Comparison of ENCODE assay signal across 19 cellular contexts in genomic region chr1:22625262-22625925, GRCh38. TPM values are rescaled to one million over a fixed set of nuclear protein-coding genes. Genes with fewer than 3 reads are reported as not detected.
DNase-seq lines count a peak whose midpoint lies in the region; ATAC-seq and TF ChIP-seq lines count a peak whose summit lies in the region.
"Had no signal": no experiment of that assay in that cellular context is flagged by ENCODE, and none has a peak within 500 bp of the region (broad histone marks: within the 10 kb centered on the region; RNA-seq: fewer than 3 reads in every experiment).

No MANE protein-coding gene starts in this region.

- no peak overlapping the region for H3K23ac ChIP-seq in mesendoderm (ENCODE audit: low read length)

- H2BK15ac ChIP-seq in mesendoderm (replicated peaks; ENCODE audit: low read depth) = no peak overlapping the region

- no TSS peak for BruUV-seq in PC-3 (replicated peaks; lab: Mats Ljungman, UMichigan)

- no peak overlapping the region for H3K4ac ChIP-seq in mesendoderm (ENCODE audit: low read depth, low read length)

- H2BK5ac ChIP-seq in mesendoderm (ENCODE audit: low read length) = no peak overlapping the region

- H2AFZ ChIP-seq in PC-3 (ENCODE audit: low read length) (no peak overlapping the region), smooth muscle cell (ENCODE audit: low read depth) (no peak overlapping the region)

- no peak overlapping the region for H3K4me2 ChIP-seq in PC-3 (ENCODE audit: low read length)
- no peak overlapping the region for H3K4me2 ChIP-seq in mesendoderm (ENCODE audit: low read length)
- H3K4me2 ChIP-seq in smooth muscle cell = no peak overlapping the region
- H3K4me2 ChIP-seq: KMS-11 had no signal

- H3K36me3 ChIP-seq in PC-3 (ENCODE audit: low read depth, low read length) (no peaks in the 10 kb centered on the region), mesendoderm (ENCODE audit: control insufficient read depth, insufficient read depth, low read length) (no peaks in the 10 kb centered on the region), smooth muscle cell (ENCODE audit: low read depth) (no peaks in the 10 kb centered on the region)
- H3K36me3 ChIP-seq: HAP-1, WERI-Rb-1 had no signal

- POLR2A ChIA-PET in PC-3 (lab: Charles Lee; ENCODE audit: unreplicated experiment) = no interaction called here

- no peaks in the 10 kb centered on the region for H3K4me1 ChIP-seq in PC-3 (ENCODE audit: insufficient read depth, low read length)
- peaks cover 4% of the 10 kb centered on the region for H3K4me1 ChIP-seq in mesendoderm (ENCODE audit: control insufficient read depth, low read depth, low read length)
- H3K4me1 ChIP-seq in smooth muscle cell (ENCODE audit: low read depth) = no peaks in the 10 kb centered on the region
- H3K4me1 ChIP-seq: HAP-1 had no signal

- no peaks in the 10 kb centered on the region for H3K79me1 ChIP-seq in mesendoderm (ENCODE audit: low read length)

- H3K9ac ChIP-seq in PC-3 (ENCODE audit: low read length) (no peak overlapping the region), mesendoderm (ENCODE audit: low read length) (no peak overlapping the region), smooth muscle cell (ENCODE audit: low read depth) (no peak overlapping the region)
- H3K9ac ChIP-seq: KMS-11 had no signal

- intact Hi-C loops in PC-3 (cut with micrococcal nuclease) = no loop called here

- H4K5ac ChIP-seq in mesendoderm (ENCODE audit: low read length) = no peak overlapping the region

- ATAC-seq in PC-3 (no peak), HG02938 (IDR thresholded peaks at IDR 0.05; ENCODE audit: unreplicated experiment) (no peak)
- ATAC-seq in stimulated activated naive CD8-positive, alpha-beta T cell treated with anti-CD3 and anti-CD28 coated beads, Interleukin-15, Interleukin-2, amounts not matched to agents 100 U/mL and 50 U/mL, for 24 hours = no peak
- ATAC-seq: effector memory CD8-positive, alpha-beta T cell had no signal

- no peak overlapping the region for H2AK5ac ChIP-seq in mesendoderm (ENCODE audit: low read length)

- H3K79me2 ChIP-seq in PC-3 (ENCODE audit: low read length) (no peaks in the 10 kb centered on the region), mesendoderm (ENCODE audit: control insufficient read depth, insufficient read depth, low read length) (no peaks in the 10 kb centered on the region), smooth muscle cell (ENCODE audit: low read depth) (no peaks in the 10 kb centered on the region)

- H3F3A ChIP-seq in PC-3 (ENCODE audit: low read length, unreplicated experiment) (no peaks in the 10 kb centered on the region), smooth muscle cell (ENCODE audit: low read depth) (no peaks in the 10 kb centered on the region)

- no peak overlapping the region for H2BK120ac ChIP-seq in mesendoderm (ENCODE audit: low read depth, low read length)

- DNase-seq in GM03348 (ENCODE audit: low spot score) = peak; percentile 32
- DNase-seq in PC-3 = peak; percentile 12
- DNase-seq in choroid plexus epithelial cell (ENCODE audit: low read depth) = peak; percentile 23
- peak; percentile 58 for DNase-seq in mesendoderm
- no peak for DNase-seq in stimulated activated naive CD8-positive, alpha-beta T cell treated with anti-CD3 and anti-CD28 coated beads, Interleukin-15, Interleukin-2, amounts not matched to agents 100 U/mL and 50 U/mL, for 24 hours
- no peak for DNase-seq in stimulated activated CD4-positive, alpha-beta T cell treated with anti-CD3 and anti-CD28 coated beads, Interleukin-2, amount 100 ng/mL, for 48 hours
- no peak for DNase-seq in smooth muscle cell (lab: John Stamatoyannopoulos, UW; ENCODE audit: unreplicated experiment)
- DNase-seq: activated naive CD4-positive, alpha-beta T cell treated with anti-CD3 and anti-CD28 coated beads, Interleukin-2, amount 50 U/mL, for 16 hours; DMS 273 treated with DMSO at 0.1 percent for 48 hours; effector memory CD8-positive, alpha-beta T cell; mucosa of descending colon; NCI-H1436; NCI-H226; WERI-Rb-1 had no signal

- no peak overlapping the region for H3K56ac ChIP-seq in mesendoderm (ENCODE audit: low read length)

- H3K9me3 ChIP-seq in PC-3 (ENCODE audit: low read length) (no peaks in the 10 kb centered on the region), smooth muscle cell (replicated peaks; ENCODE audit: low read depth) (no peaks in the 10 kb centered on the region)
- H3K9me3 ChIP-seq: HAP-1, mucosa of descending colon had no signal

- H4K20me1 ChIP-seq in PC-3 (ENCODE audit: low read length) = no peaks in the 10 kb centered on the region
- no peaks in the 10 kb centered on the region for H4K20me1 ChIP-seq in smooth muscle cell (ENCODE audit: low read depth)

- H3K4me3 ChIP-seq in PC-3 (ENCODE audit: low read length) = no peak overlapping the region
- H3K4me3 ChIP-seq in choroid plexus epithelial cell (ENCODE audit: low read depth, low read length) = no peak overlapping the region
- no peak overlapping the region for H3K4me3 ChIP-seq in mesendoderm (ENCODE audit: low read length)
- H3K4me3 ChIP-seq in smooth muscle cell = no peak overlapping the region
- H3K4me3 ChIP-seq: HAP-1, mucosa of descending colon had no signal

- H3K27ac ChIP-seq in PC-3 (ENCODE audit: low read length) (no peak overlapping the region), mesendoderm (ENCODE audit: low read depth, low read length) (no peak overlapping the region), smooth muscle cell (ENCODE audit: low read depth) (no peak overlapping the region)
- H3K27ac ChIP-seq: KMS-11 had no signal

- TF ChIP-seq CTCF in PC-3 (conservative IDR thresholded peaks at IDR 0.05; ENCODE audit: low read depth, low read length) (no peak), choroid plexus epithelial cell (conservative IDR thresholded peaks at IDR 0.05; ENCODE audit: low read depth, low read length) (no peak), smooth muscle cell (IDR thresholded peaks at IDR 0.05; ENCODE audit: borderline replicate concordance, insufficient read depth, poor library complexity, severe bottlenecking) (no peak)

- no peak overlapping the region for H3K18ac ChIP-seq in mesendoderm (ENCODE audit: low read length)

- no peaks in the 10 kb centered on the region for H3K9me2 ChIP-seq in PC-3 (replicated peaks; ENCODE audit: low read length)

- CTCF ChIA-PET in PC-3 (lab: Charles Lee) = no interaction called here

- no peak overlapping the region for H4K8ac ChIP-seq in mesendoderm (ENCODE audit: low read depth, low read length)

- no CpG with 5 or more reads among the region's 9 CpGs for WGBS in mesendoderm (ENCODE audit: extremely low coverage, insufficient coverage, low lambda C conversion rate)
- WGBS in smooth muscle cell (ENCODE audit: low lambda C conversion rate) = 57% methylated on average over 9 of the region's 9 CpGs

- H3K27me3 ChIP-seq in PC-3 (ENCODE audit: low read length) (no peaks in the 10 kb centered on the region), mesendoderm (ENCODE audit: insufficient read depth, low read length, poor library complexity) (no peaks in the 10 kb centered on the region), smooth muscle cell (ENCODE audit: low read depth) (peaks cover 48% of the 10 kb centered on the region)

RNA-seq across cellular contexts. Expression of gene C1QA, which starts 11.0 kb away (rescaled TPM):
- total RNA-seq in PC-3 (2014; rRNA removed) = not detected in 2 replicates
- not detected for polyA plus RNA-seq in mesendoderm (2013, experiment 1 of 2)
- not detected for polyA plus RNA-seq in mesendoderm (2013, experiment 2 of 2)
- total RNA-seq in smooth muscle cell = not detected in 2 replicates
- not detected in 2 replicates for polyA plus RNA-seq in smooth muscle cell
- total RNA-seq: bronchial epithelial cell had no signal
- polyA plus RNA-seq: BJ had no signal

RNA-seq across cellular contexts. Expression of gene C1QC, which starts 18.0 kb away (rescaled TPM):
- total RNA-seq in PC-3 (2014; rRNA removed) (not detected in 2 replicates), smooth muscle cell (not detected in 2 replicates)
- polyA plus RNA-seq in mesendoderm (2013, experiment 1 of 2) = not detected
- not detected for polyA plus RNA-seq in mesendoderm (2013, experiment 2 of 2)
- polyA plus RNA-seq in smooth muscle cell = not detected in 2 replicates
- total RNA-seq: bronchial epithelial cell had no signal
- polyA plus RNA-seq: BJ had no signal

RNA-seq across cellular contexts. Expression of gene C1QB, which starts 27.6 kb away (rescaled TPM):
- not detected in 2 replicates for total RNA-seq in PC-3 (2014; rRNA removed)
- polyA plus RNA-seq in mesendoderm (2013, experiment 1 of 2) = not detected
- not detected for polyA plus RNA-seq in mesendoderm (2013, experiment 2 of 2)
- total RNA-seq in smooth muscle cell = not detected in 2 replicates
- polyA plus RNA-seq in smooth muscle cell = not detected in 2 replicates
- total RNA-seq: bronchial epithelial cell had no signal
- polyA plus RNA-seq: BJ had no signal

Comparison
In these comparisons a context has a peak if more than half of its experiments do, and no peak if none do; other contexts are left out.
1. DNase-seq: peak in GM03348 (single experiment), PC-3 (single experiment), choroid plexus epithelial cell (single experiment) and mesendoderm (single experiment); none in stimulated activated naive CD8-positive, alpha-beta T cell treated with anti-CD3 and anti-CD28 coated beads, Interleukin-15, Interleukin-2, amounts not matched to agents 100 U/mL and 50 U/mL, for 24 hours (single experiment), stimulated activated CD4-positive, alpha-beta T cell treated with anti-CD3 and anti-CD28 coated beads, Interleukin-2, amount 100 ng/mL, for 48 hours (0 of 2) and smooth muscle cell (single experiment).